Comparison of ENCODE assay signal across 1 cellular context in genomic region chr11:9573775-9574555, GRCh38.
TF ChIP-seq lines count a peak whose summit lies in the region.

No MANE protein-coding gene starts in this region.

TF ChIP-seq in H1, 55 proteins besides CTCF, POLR2A, EP300 and RAD21 (continued from another document):
- TF ChIP-seq POLR2AphosphoS5 (IDR thresholded peaks at IDR 0.05; ENCODE audit: low read depth, low read length) = peak; percentile 87
- peak; percentile 4; the same call in 1 of the 2 replicates for TF ChIP-seq TAF1 (IDR thresholded peaks at IDR 0.05; ENCODE audit: low read depth, low read length)
- no peak for TF ChIP-seq RNF2 (IDR thresholded peaks at IDR 0.05; ENCODE audit: borderline replicate concordance, low read depth, low read length, missing control alignments, poor library complexity, severe bottlenecking)
- TF ChIP-seq, protein P1, sequence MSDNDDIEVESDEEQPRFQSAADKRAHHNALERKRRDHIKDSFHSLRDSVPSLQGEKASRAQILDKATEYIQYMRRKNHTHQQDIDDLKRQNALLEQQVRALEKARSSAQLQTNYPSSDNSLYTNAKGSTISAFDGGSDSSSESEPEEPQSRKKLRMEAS (IDR thresholded peaks at IDR 0.05) = peak; percentile 64
- peak; percentile 31; the same call in 1 of the 2 replicates for TF ChIP-seq PHF8 (conservative IDR thresholded peaks at IDR 0.05; ENCODE audit: low read depth, low read length)
- TF ChIP-seq TAF7 (optimal IDR thresholded peaks at IDR 0.05; ENCODE audit: borderline replicate concordance, low read depth, low read length) = peak; percentile 7
- no peak for TF ChIP-seq SP4 (IDR thresholded peaks at IDR 0.05; ENCODE audit: low read length)
- no peak for TF ChIP-seq TCF12 (IDR thresholded peaks at IDR 0.05; ENCODE audit: low read depth, low read length)
